ENCODE assay signal across 13 cellular contexts in genomic region chr14:65167072-65167645, GRCh38.
DNase-seq lines count a peak whose midpoint lies in the region; ATAC-seq, FAIRE-seq and TF ChIP-seq lines count a peak whose summit lies in the region.
"Had no signal": no experiment of that assay in that cellular context is flagged by ENCODE, and none has a peak within 500 bp of the region (broad histone marks: within the 10 kb centered on the region; RNA-seq: fewer than 3 reads in every experiment).

No MANE protein-coding gene starts in this region.

- no peaks in the 10 kb centered on the region for H3K27me3 ChIP-seq in K562 (ENCODE audit: control insufficient read depth in 2 of 2, insufficient read depth in 2 of 2, low read length in 2 of 2)
- H3K27me3 ChIP-seq: uterus had no signal

- FAIRE-seq in K562 (lab: Jason Lieb, UNC): peak; percentile 32
- FAIRE-seq: islet of Langerhans, RCC 7860, TTC549 had no signal

- no peak for TF ChIP-seq CTCF in NB4 (IDR thresholded peaks at IDR 0.05; ENCODE audit: low read depth, low read length)
- no peak for TF ChIP-seq CTCF in K562 (IDR thresholded peaks at IDR 0.05 in 2 of 3, conservative IDR thresholded peaks at IDR 0.05 in 1 of 3; ENCODE audit: insufficient read depth in 2 of 3, low read depth in 1 of 3, low read length in 3 of 3)
- TF ChIP-seq CTCF in GM13976 (IDR thresholded peaks at IDR 0.05; ENCODE audit: borderline replicate concordance, control extremely low read depth, extremely low read depth, insufficient read depth, missing control alignments): no peak

- no peaks in the 10 kb centered on the region for H3K79me2 ChIP-seq in K562 (ENCODE audit: control insufficient read depth, insufficient read depth, low read length)

- peak; percentile 90 for ATAC-seq in K562

- no peak overlapping the region for H3K4me2 ChIP-seq in K562 (ENCODE audit: insufficient read depth, low read length)

- no peaks in the 10 kb centered on the region for H3K36me3 ChIP-seq in K562 (ENCODE audit: control insufficient read depth, insufficient read depth, low read length)
- H3K36me3 ChIP-seq: uterus had no signal

- no peak for TF ChIP-seq RAD21 in K562 (CRISPR knock-in tag; conservative IDR thresholded peaks at IDR 0.05 in 1 of 2, IDR thresholded peaks at IDR 0.05 in 1 of 2)

- no peak overlapping the region for H3K27ac ChIP-seq in K562 (ENCODE audit: extremely low read depth, low read depth, low read length)
- H3K27ac ChIP-seq: uterus had no signal

- intact Hi-C loops in K562 (cut with micrococcal nuclease): loop anchor here (5.0 to 10.0 kb wide), 4 partner anchors 45 to 908 kb away; no protein-coding TSS in a partner anchor

- 34% methylated on average over 3 of the region's 3 CpGs for WGBS in K562 (ENCODE audit: insufficient coverage, low coverage, missing lambda C conversion rate)

- H3K9me1 ChIP-seq in K562 (ENCODE audit: control insufficient read depth, insufficient read depth, low read length): no peaks in the 10 kb centered on the region

- H2AFZ ChIP-seq in K562 (ENCODE audit: low read depth, low read length): no peak overlapping the region

- H3K9me3 ChIP-seq in K562 (replicated peaks; ENCODE audit: control insufficient read depth, insufficient read depth, low read depth, low read length): no peaks in the 10 kb centered on the region
- H3K9me3 ChIP-seq: uterus had no signal

- POLR2A ChIA-PET in K562 (lab: Yijun Ruan, JAX): interaction anchor here (0.6 kb wide), 1 partner anchor 53 kb away, joined by 4 read pairs; no protein-coding TSS in a partner anchor

- BruUV-seq in K562 (replicated peaks; lab: Mats Ljungman, UMichigan): no TSS peak

- H3K4me3 ChIP-seq in NB4 (ENCODE audit: low read depth, low read length) (no peak overlapping the region), K562 (no peak overlapping the region)
- H3K4me3 ChIP-seq: uterus had no signal

- no peaks in the 10 kb centered on the region for H4K20me1 ChIP-seq in K562 (replicated peaks; ENCODE audit: control insufficient read depth, insufficient read depth, low read length)

- TF ChIP-seq EP300 in K562 (IDR thresholded peaks at IDR 0.05; ENCODE audit: low read length): no peak

- DNase-seq in stimulated activated CD4-positive, alpha-beta T cell treated with anti-CD3 and anti-CD28 coated beads, Interleukin-1b, Interleukin-23, amount 100 ng/mL, for 48 hours: peak; percentile 27
- DNase-seq in stimulated activated CD4-positive, alpha-beta T cell treated with anti-CD3 and anti-CD28 coated beads, Interleukin-4, amount 100 ng/mL, for 4 hours: no peak
- DNase-seq in NB4 (ENCODE audit: low read depth) (peak; percentile 36), K562 (ENCODE audit: extremely low read depth in 1 of 4, low spot score in 3 of 4) (peak in 1 of 4 experiments; percentile 33), NCI-H2196 treated with DMSO at 0.1 percent for 48 hours (lab: John Stamatoyannopoulos, UW; ENCODE audit: unreplicated experiment) (no peak), NCI-H1105 treated with DMSO at 0.1 percent for 48 hours (lab: John Stamatoyannopoulos, UW) (no peak), HK-2 (ENCODE audit: unreplicated experiment) (no peak), GM13976 (ENCODE audit: low spot score) (no peak)
- DNase-seq: AML-193, uterus had no signal

- CTCF ChIA-PET in K562 (lab: Yijun Ruan, JAX; ENCODE audit: low intra/inter-chr PET ratio): interaction anchor here (0.6 kb wide), 1 partner anchor 13 kb away, joined by 5 read pairs; no protein-coding TSS in a partner anchor

- in situ Hi-C loops in K562 (cut with MboI) (loop anchor here (10.0 to 25.0 kb wide), 3 partner anchors 670 to 895 kb away; no protein-coding TSS in a partner anchor), GM13976 (cut with MboI; ENCODE audit: low sequenced_read_pairs, unreplicated experiment) (loop anchor here (10.0 to 25.0 kb wide), 5 partner anchors 172 to 895 kb away; no protein-coding TSS in a partner anchor)

- no peak overlapping the region for H3K9ac ChIP-seq in K562 (ENCODE audit: insufficient read depth in 1 of 2, low read depth in 2 of 2, low read length in 2 of 2)

- no peak for TF ChIP-seq POLR2A in NB4 (IDR thresholded peaks at IDR 0.05; ENCODE audit: extremely low read depth, insufficient read length)
- no peak for TF ChIP-seq POLR2A in K562 (conservative IDR thresholded peaks at IDR 0.05)

- H3K4me1 ChIP-seq in K562 (replicated peaks in 1 of 2; ENCODE audit: control insufficient read depth in 2 of 2, insufficient read depth in 2 of 2, low read length in 2 of 2): no peaks in the 10 kb centered on the region; a peak in 1 of 5 replicates

TF ChIP-seq in K562, 482 proteins besides CTCF, POLR2A, EP300 and RAD21 (continues in another document):
- TF ChIP-seq NR0B1 (IDR thresholded peaks at IDR 0.05; ENCODE audit: partially characterized antibody) (no peak), PML (IDR thresholded peaks at IDR 0.05; ENCODE audit: low read length) (no peak), SRSF3 (IDR thresholded peaks at IDR 0.05; ENCODE audit: insufficient read depth, low read length) (no peak), CHAMP1 (IDR thresholded peaks at IDR 0.05) (no peak), E2F4 (CRISPR knock-in tag; IDR thresholded peaks at IDR 0.05; ENCODE audit: low read depth) (no peak), ZFP91 (CRISPR knock-in tag; IDR thresholded peaks at IDR 0.05) (no peak), POLR3A (IDR thresholded peaks at IDR 0.05; ENCODE audit: borderline replicate concordance, extremely low read depth, insufficient read depth, insufficient read length) (no peak), FOXA1 (IDR thresholded peaks at IDR 0.05; ENCODE audit: borderline replicate concordance) (no peak), NFXL1 (CRISPR knock-in tag; IDR thresholded peaks at IDR 0.05) (no peak), ELK1 (CRISPR knock-in tag; IDR thresholded peaks at IDR 0.05) (no peak), ZC3H4 (CRISPR knock-in tag; IDR thresholded peaks at IDR 0.05; ENCODE audit: borderline replicate concordance) (no peak), MAFG (tag; conservative IDR thresholded peaks at IDR 0.05) (peak; percentile 47; the same call in 1 of the 2 replicates), POLR2AphosphoS2 (IDR thresholded peaks at IDR 0.05; ENCODE audit: low read length) (no peak)

Comparison
In these comparisons a context has a peak if more than half of its experiments do, and no peak if none do; other contexts are left out.
1. DNase-seq: peak in stimulated activated CD4-positive, alpha-beta T cell treated with anti-CD3 and anti-CD28 coated beads, Interleukin-1b, Interleukin-23, amount 100 ng/mL, for 48 hours (single experiment) and NB4 (single experiment); none in stimulated activated CD4-positive, alpha-beta T cell treated with anti-CD3 and anti-CD28 coated beads, Interleukin-4, amount 100 ng/mL, for 4 hours (0 of 2), NCI-H2196 treated with DMSO at 0.1 percent for 48 hours (single experiment), NCI-H1105 treated with DMSO at 0.1 percent for 48 hours (single experiment), HK-2 (single experiment) and GM13976 (single experiment).